Comparison of ENCODE assay signal across 12 cellular contexts in the genomic region with DNA sequence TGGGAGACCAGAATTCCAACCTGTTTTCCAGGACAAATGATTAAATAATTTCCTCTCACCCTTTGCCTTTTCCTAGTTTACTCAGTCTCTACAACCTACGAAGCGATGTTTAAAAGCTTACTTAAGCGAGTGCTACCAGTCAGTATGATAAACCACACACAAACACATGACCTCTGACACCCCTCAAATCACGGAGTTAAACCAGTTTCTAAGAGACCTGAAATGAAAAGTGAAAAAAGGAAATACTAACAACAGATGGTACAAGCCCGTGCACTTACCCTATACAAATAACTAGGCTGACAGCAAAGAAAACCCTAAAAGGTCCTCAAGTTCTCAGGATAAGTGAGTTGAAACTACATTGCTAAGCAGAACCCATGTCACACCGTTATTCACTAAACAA.
DNase-seq lines count a peak whose midpoint lies in the region; ATAC-seq lines count a peak whose summit lies in the region.
"Had no signal": no experiment of that assay in that cellular context is flagged by ENCODE, and none has a peak within 500 bp of the region (broad histone marks: within the 10 kb centered on the region; RNA-seq: fewer than 3 reads in every experiment).

No MANE protein-coding gene starts in this region.

- no peak for DNase-seq in stimulated activated naive B cell treated with anti-CD40 and anti-IgM and Interleukin-4, amounts not matched to agents 10 μg/mL and 1 μg/mL and 100 μg/mL, for 72 hours
- DNase-seq in stimulated activated CD4-positive, alpha-beta T cell treated with anti-CD3 and anti-CD28 coated beads, Interleukin-4, amount 100 ng/mL, for 24 hours: no peak
- no peak for DNase-seq in stimulated activated naive CD4-positive, alpha-beta T cell treated with Interleukin-2 at 50 U/mL for 16 hours (lab: John Stamatoyannopoulos, UW)
- DNase-seq in AML-193 (lab: John Stamatoyannopoulos, UW) (no peak), NCI-H187 (lab: John Stamatoyannopoulos, UW) (no peak)
- DNase-seq: activated CD4-positive, alpha-beta T cell treated with anti-CD3 and anti-CD28 coated beads, Interleukin-2, amount 10 ng/mL, durations not matched to agents 7 days and 5 days; effector memory CD4-positive, alpha-beta T cell; NCI-H1092 had no signal

- peaks cover 0 to 6% of the 10 kb centered on the region in 2 donors for H3K9me3 Mint-ChIP-seq in stimulated activated naive B cell treated with anti-CD40 and anti-IgM and Interleukin-4, amounts not matched to agents 10 μg/mL and 1 μg/mL and 100 μg/mL, for 72 hours
- H3K9me3 Mint-ChIP-seq: activated CD4-positive, alpha-beta T cell treated with anti-CD3 and anti-CD28 coated beads, Interleukin-2, amount 10 ng/mL, durations not matched to agents 7 days and 5 days; nephron had no signal

- ATAC-seq in GM18909 (IDR thresholded peaks at IDR 0.05; ENCODE audit: poor library complexity, unreplicated experiment) (peak; percentile 72), GM21723 (IDR thresholded peaks at IDR 0.05; ENCODE audit: unreplicated experiment) (peak; percentile 82), HG03354 (IDR thresholded peaks at IDR 0.05; ENCODE audit: poor library complexity, severe bottlenecking, unreplicated experiment) (peak; percentile 82)
- peak; percentile 53 to 71 for ATAC-seq in stimulated activated naive B cell treated with anti-CD40 and anti-IgM and Interleukin-4, amounts not matched to agents 10 μg/mL and 1 μg/mL and 100 μg/mL, for 72 hours (replicated peaks)

- no peaks in the 10 kb centered on the region for H3K36me3 Mint-ChIP-seq in stimulated activated naive B cell treated with anti-CD40 and anti-IgM and Interleukin-4, amounts not matched to agents 10 μg/mL and 1 μg/mL and 100 μg/mL, for 72 hours

- H3K27ac Mint-ChIP-seq in stimulated activated naive B cell treated with anti-CD40 and anti-IgM and Interleukin-4, amounts not matched to agents 10 μg/mL and 1 μg/mL and 100 μg/mL, for 72 hours: no peak overlapping the region
- H3K27ac Mint-ChIP-seq: activated CD4-positive, alpha-beta T cell treated with anti-CD3 and anti-CD28 coated beads, Interleukin-2, amount 10 ng/mL, durations not matched to agents 7 days and 5 days; nephron had no signal

- H3K27me3 Mint-ChIP-seq in stimulated activated naive B cell treated with anti-CD40 and anti-IgM and Interleukin-4, amounts not matched to agents 10 μg/mL and 1 μg/mL and 100 μg/mL, for 72 hours: no peaks in the 10 kb centered on the region

- H3K4me3 Mint-ChIP-seq in stimulated activated naive B cell treated with anti-CD40 and anti-IgM and Interleukin-4, amounts not matched to agents 10 μg/mL and 1 μg/mL and 100 μg/mL, for 72 hours: no peak overlapping the region
- H3K4me3 Mint-ChIP-seq: activated CD4-positive, alpha-beta T cell treated with anti-CD3 and anti-CD28 coated beads, Interleukin-2, amount 10 ng/mL, durations not matched to agents 7 days and 5 days; nephron had no signal

- peaks cover 11 to 23% of the 10 kb centered on the region in 2 donors for H3K4me1 Mint-ChIP-seq in stimulated activated naive B cell treated with anti-CD40 and anti-IgM and Interleukin-4, amounts not matched to agents 10 μg/mL and 1 μg/mL and 100 μg/mL, for 72 hours
- H3K4me1 Mint-ChIP-seq: nephron had no signal
